1 cellular context compared by ENCODE assay signal in the genomic region with DNA sequence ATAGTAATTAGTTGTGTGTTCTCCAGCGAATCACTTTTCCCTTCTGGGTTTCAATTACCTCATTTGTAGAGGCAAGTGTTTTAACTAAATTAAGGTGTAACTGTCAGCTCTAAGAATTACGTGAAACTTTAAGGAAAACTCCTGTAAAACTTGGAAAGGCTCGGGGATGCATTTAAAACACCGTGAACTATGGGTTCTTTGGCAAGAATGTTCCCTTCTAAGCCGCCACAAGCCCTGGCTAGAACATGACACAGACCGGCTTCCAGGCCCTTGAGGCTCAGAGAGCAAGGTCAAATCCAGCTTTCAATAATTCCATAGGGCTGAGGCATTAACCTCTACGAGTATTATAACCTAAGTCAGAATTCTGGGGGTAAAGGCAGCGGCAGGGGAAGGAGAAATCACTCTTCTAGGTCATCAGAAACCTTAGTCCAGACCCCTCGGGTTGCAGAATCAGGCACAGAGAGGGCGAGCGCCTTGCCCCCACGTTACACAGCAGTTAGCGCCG.
A peak's percentile ranks its signal among the peaks of the same experiment; 100 is the strongest.
TF ChIP-seq lines count a peak whose summit lies in the region.

No MANE protein-coding gene starts in this region.

TF ChIP-seq in K562, 482 proteins besides CTCF, POLR2A, EP300 and RAD21 (continued from another document):
- TF ChIP-seq, protein P1, sequence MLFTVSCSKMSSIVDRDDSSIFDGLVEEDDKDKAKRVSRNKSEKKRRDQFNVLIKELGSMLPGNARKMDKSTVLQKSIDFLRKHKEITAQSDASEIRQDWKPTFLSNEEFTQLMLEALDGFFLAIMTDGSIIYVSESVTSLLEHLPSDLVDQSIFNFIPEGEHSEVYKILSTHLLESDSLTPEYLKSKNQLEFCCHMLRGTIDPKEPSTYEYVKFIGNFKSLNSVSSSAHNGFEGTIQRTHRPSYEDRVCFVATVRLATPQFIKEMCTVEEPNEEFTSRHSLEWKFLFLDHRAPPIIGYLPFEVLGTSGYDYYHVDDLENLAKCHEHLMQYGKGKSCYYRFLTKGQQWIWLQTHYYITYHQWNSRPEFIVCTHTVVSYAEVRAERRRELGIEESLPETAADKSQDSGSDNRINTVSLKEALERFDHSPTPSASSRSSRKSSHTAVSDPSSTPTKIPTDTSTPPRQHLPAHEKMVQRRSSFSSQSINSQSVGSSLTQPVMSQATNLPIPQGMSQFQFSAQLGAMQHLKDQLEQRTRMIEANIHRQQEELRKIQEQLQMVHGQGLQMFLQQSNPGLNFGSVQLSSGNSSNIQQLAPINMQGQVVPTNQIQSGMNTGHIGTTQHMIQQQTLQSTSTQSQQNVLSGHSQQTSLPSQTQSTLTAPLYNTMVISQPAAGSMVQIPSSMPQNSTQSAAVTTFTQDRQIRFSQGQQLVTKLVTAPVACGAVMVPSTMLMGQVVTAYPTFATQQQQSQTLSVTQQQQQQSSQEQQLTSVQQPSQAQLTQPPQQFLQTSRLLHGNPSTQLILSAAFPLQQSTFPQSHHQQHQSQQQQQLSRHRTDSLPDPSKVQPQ (CRISPR knock-in tag; IDR thresholded peaks at IDR 0.05; ENCODE audit: borderline replicate concordance) = no peak
- 0 out of 2 replicates have a peak, but pooled peaks have one; percentile 44 for TF ChIP-seq HDAC2 (IDR thresholded peaks at IDR 0.05)
- no peak for TF ChIP-seq XRCC3 (IDR thresholded peaks at IDR 0.05)
- TF ChIP-seq ATF7 (IDR thresholded peaks at IDR 0.05) = no peak
- no peak for TF ChIP-seq KDM4B (IDR thresholded peaks at IDR 0.05; ENCODE audit: borderline replicate concordance in 2 of 2, low read depth in 1 of 2)
- TF ChIP-seq BRD9 (IDR thresholded peaks at IDR 0.05; ENCODE audit: low read depth, partially characterized antibody) = peak; percentile 50
- TF ChIP-seq ZNF212 (CRISPR knock-in tag; IDR thresholded peaks at IDR 0.05) = no peak
- no peak for TF ChIP-seq NCOA2 (IDR thresholded peaks at IDR 0.05; ENCODE audit: partially characterized antibody in 2 of 2)
- TF ChIP-seq, protein P2, sequence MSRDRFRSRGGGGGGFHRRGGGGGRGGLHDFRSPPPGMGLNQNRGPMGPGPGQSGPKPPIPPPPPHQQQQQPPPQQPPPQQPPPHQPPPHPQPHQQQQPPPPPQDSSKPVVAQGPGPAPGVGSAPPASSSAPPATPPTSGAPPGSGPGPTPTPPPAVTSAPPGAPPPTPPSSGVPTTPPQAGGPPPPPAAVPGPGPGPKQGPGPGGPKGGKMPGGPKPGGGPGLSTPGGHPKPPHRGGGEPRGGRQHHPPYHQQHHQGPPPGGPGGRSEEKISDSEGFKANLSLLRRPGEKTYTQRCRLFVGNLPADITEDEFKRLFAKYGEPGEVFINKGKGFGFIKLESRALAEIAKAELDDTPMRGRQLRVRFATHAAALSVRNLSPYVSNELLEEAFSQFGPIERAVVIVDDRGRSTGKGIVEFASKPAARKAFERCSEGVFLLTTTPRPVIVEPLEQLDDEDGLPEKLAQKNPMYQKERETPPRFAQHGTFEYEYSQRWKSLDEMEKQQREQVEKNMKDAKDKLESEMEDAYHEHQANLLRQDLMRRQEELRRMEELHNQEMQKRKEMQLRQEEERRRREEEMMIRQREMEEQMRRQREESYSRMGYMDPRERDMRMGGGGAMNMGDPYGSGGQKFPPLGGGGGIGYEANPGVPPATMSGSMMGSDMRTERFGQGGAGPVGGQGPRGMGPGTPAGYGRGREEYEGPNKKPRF (IDR thresholded peaks at IDR 0.05; ENCODE audit: low read depth, low read length) = no peak
- peak; percentile 52; the same call in 1 of the 2 replicates for TF ChIP-seq ADNP (tag; IDR thresholded peaks at IDR 0.05)
- TF ChIP-seq ZSCAN32 (CRISPR knock-in tag; IDR thresholded peaks at IDR 0.05) = no peak
- no peak for TF ChIP-seq U2AF2 (optimal IDR thresholded peaks at IDR 0.05; ENCODE audit: low read depth, low read length)
- peak; percentile 81 for TF ChIP-seq ESRRA (IDR thresholded peaks at IDR 0.05; ENCODE audit: borderline replicate concordance, low read depth)
- no peak for TF ChIP-seq TAF1 (IDR thresholded peaks at IDR 0.05; ENCODE audit: control insufficient read depth, extremely low read depth, insufficient read depth, low read length, severe bottlenecking)
- TF ChIP-seq NEUROD1 (IDR thresholded peaks at IDR 0.05; ENCODE audit: borderline replicate concordance, low read depth, low read length, partially characterized antibody) = no peak
